ENCODE assay signal across 9 cellular contexts in genomic region chr12:49365542-49365941, GRCh38. TPM values are rescaled to one million over a fixed set of nuclear protein-coding genes. Genes with fewer than 3 reads are reported as not detected.
DNase-seq lines count a peak whose midpoint lies in the region; ATAC-seq, FAIRE-seq and TF ChIP-seq lines count a peak whose summit lies in the region.
"Had no signal": no experiment of that assay in that cellular context is flagged by ENCODE, and none has a peak within 500 bp of the region (broad histone marks: within the 10 kb centered on the region; RNA-seq: fewer than 3 reads in every experiment).

No MANE protein-coding gene starts in this region.

- no TSS peak for BruUV-seq in MCF 10A (replicated peaks; lab: Mats Ljungman, UMichigan)

- ATAC-seq in HG02610 (IDR thresholded peaks at IDR 0.05; ENCODE audit: unreplicated experiment) = no peak

- POLR2A ChIA-PET in MCF 10A (lab: Yijun Ruan, JAX) = interaction anchor here (1.2 to 4.0 kb wide), 8 partner anchors 43 to 257 kb away, joined by 3 to 57 read pairs (median 11); partner anchors contain the start of genes TROAP, TUBA1B and TUBA1C

- H3K27ac Mint-ChIP-seq in MCF 10A (ENCODE audit: low read depth, unreplicated experiment) (peak overlapping the region; percentile 33), type B pancreatic cell (no peak overlapping the region)

- H3K36me3 Mint-ChIP-seq in MCF 10A (ENCODE audit: insufficient read depth, unreplicated experiment) (peaks cover 3% of the 10 kb centered on the region), type B pancreatic cell (no peaks in the 10 kb centered on the region)

- peaks cover 24% of the 10 kb centered on the region for H3K4me1 Mint-ChIP-seq in MCF 10A (ENCODE audit: insufficient read depth, unreplicated experiment)
- peaks cover 20% of the 10 kb centered on the region for H3K4me1 Mint-ChIP-seq in type B pancreatic cell (ENCODE audit: unreplicated experiment)

- no peaks in the 10 kb centered on the region for H3K9me3 ChIP-seq in breast epithelium
- H3K9me3 ChIP-seq in SK-N-MC (ENCODE audit: low read depth, low read length) = no peaks in the 10 kb centered on the region
- H3K9me3 ChIP-seq in fibroblast of lung (ENCODE audit: control insufficient read depth, insufficient read depth, low read depth, low read length) = no peaks in the 10 kb centered on the region

- TF ChIP-seq CTCF in MCF 10A (IDR thresholded peaks at IDR 0.05; ENCODE audit: unreplicated experiment) = no peak
- TF ChIP-seq CTCF in breast epithelium (IDR thresholded peaks at IDR 0.05) = no peak
- no peak for TF ChIP-seq CTCF in fibroblast of lung (conservative IDR thresholded peaks at IDR 0.05 in 1 of 2, IDR thresholded peaks at IDR 0.05 in 1 of 2; ENCODE audit: low read depth in 1 of 2, low read length in 2 of 2)
- no peak for TF ChIP-seq CTCF in type B pancreatic cell (conservative IDR thresholded peaks at IDR 0.05)

- H3K4me3 ChIP-seq in breast epithelium = no peak overlapping the region
- 0 out of 2 replicates have a peak overlapping the region, but pooled peaks have one; percentile 20 for H3K4me3 ChIP-seq in SK-N-MC
- H3K4me3 ChIP-seq in fibroblast of lung (replicated peaks in 1 of 4; ENCODE audit: control extremely low read depth in 1 of 4, insufficient read depth in 1 of 4, low read depth in 3 of 4, low read length in 4 of 4) = peak overlapping the region in 1 of 4 experiments; percentile 87

- H2AFZ ChIP-seq in fibroblast of lung (ENCODE audit: low read length) = no peak overlapping the region

- H3K4me1 ChIP-seq in breast epithelium (no peaks in the 10 kb centered on the region), fibroblast of lung (ENCODE audit: control insufficient read depth, extremely low read depth, insufficient read depth, low read length) (peaks cover 6% of the 10 kb centered on the region)

- H3K4me2 ChIP-seq in fibroblast of lung (ENCODE audit: extremely low read depth, insufficient read depth, low read length) = no peak overlapping the region

- H3K27me3 ChIP-seq in breast epithelium (no peaks in the 10 kb centered on the region), fibroblast of lung (ENCODE audit: control insufficient read depth, insufficient read depth, low read length) (no peaks in the 10 kb centered on the region)

- H3K27me3 Mint-ChIP-seq in MCF 10A (ENCODE audit: insufficient read depth, unreplicated experiment) = no peaks in the 10 kb centered on the region
- no peaks in the 10 kb centered on the region for H3K27me3 Mint-ChIP-seq in type B pancreatic cell

- H3K36me3 ChIP-seq in breast epithelium (no peaks in the 10 kb centered on the region), SK-N-MC (ENCODE audit: insufficient read depth, low read length) (peaks cover 5% of the 10 kb centered on the region; the same call in 1 of the 2 replicates), fibroblast of lung (ENCODE audit: control insufficient read depth, insufficient read depth, low read length) (peaks cover under 1% of the 10 kb centered on the region)

- H3K9me3 Mint-ChIP-seq in MCF 10A (ENCODE audit: unreplicated experiment) (no peaks in the 10 kb centered on the region), type B pancreatic cell (no peaks in the 10 kb centered on the region)

- CTCF ChIA-PET in MCF 10A (lab: Yijun Ruan, JAX) = interaction anchor here (0.5 to 4.2 kb wide), 8 partner anchors 8 to 551 kb away, joined by 3 to 30 read pairs (median 6); partner anchors contain the start of genes ARF3 and DNAJC22

- H3K9ac ChIP-seq in SK-N-MC (ENCODE audit: insufficient read length) (no peak overlapping the region), fibroblast of lung (ENCODE audit: insufficient read depth, low read length) (no peak overlapping the region)

- peaks cover 30% of the 10 kb centered on the region for H3K79me2 ChIP-seq in fibroblast of lung (ENCODE audit: control insufficient read depth, insufficient read depth, low read length)

- no peak for FAIRE-seq in HTR-8/SVneo (lab: Jason Lieb, UNC)

- no peak for TF ChIP-seq POLR2A in breast epithelium (IDR thresholded peaks at IDR 0.05)

- DNase-seq in MCF 10A (ENCODE audit: unreplicated experiment) (peak; percentile 74), breast epithelium (ENCODE audit: low spot score in 2 of 2) (no peak), SK-N-MC (ENCODE audit: low read depth, low spot score) (no peak), fibroblast of lung (ENCODE audit: low read depth in 2 of 2) (peak; percentile 70 to 93), type B pancreatic cell (ENCODE audit: extremely low spot score, unreplicated experiment) (no peak), NCI-H1092 treated with DMSO at 0.1 percent for 48 hours (lab: John Stamatoyannopoulos, UW) (no peak), HTR-8/SVneo (ENCODE audit: insufficient read length, low spot score) (no peak)
- DNase-seq: T-helper 9 cell had no signal

- H4K20me1 ChIP-seq in fibroblast of lung (ENCODE audit: control insufficient read depth, extremely low read depth, insufficient read depth, low read length) = no peaks in the 10 kb centered on the region

- no peak overlapping the region for H3K27ac ChIP-seq in breast epithelium
- H3K27ac ChIP-seq in SK-N-MC = no peak overlapping the region
- H3K27ac ChIP-seq in fibroblast of lung (ENCODE audit: insufficient read depth, low read length) = no peak overlapping the region

- intact Hi-C loops in MCF 10A (cut with micrococcal nuclease) = no loop called here
- intact Hi-C loops in breast epithelium (cut with DNase I; ENCODE audit: low total_unique reads) = no loop called here

- H3K4me3 Mint-ChIP-seq in MCF 10A (ENCODE audit: unreplicated experiment) = peak overlapping the region; percentile 80
- H3K4me3 Mint-ChIP-seq in type B pancreatic cell = peak overlapping the region; percentile 95

RNA-seq across cellular contexts. Expression of gene SPATS2, which starts 1.7 kb away (rescaled TPM):
- total RNA-seq in MCF 10A (2022) (21.0 and 26.0 TPM in 2 replicates), breast epithelium (10 to 100 TPM; 13.8 to 24.0 (median 22.0) TPM), fibroblast of lung (14.1 and 22.1 TPM in 2 replicates), type B pancreatic cell (ENCODE audit: low replicate concordance) (32.0 and 40.3 TPM in 2 replicates)
- 33.2 and 43.6 TPM in 2 replicates for polyA plus RNA-seq in fibroblast of lung
- polyA plus RNA-seq in fibroblast of lung (2012) = 22.5 and 23.7 TPM in 2 replicates
- polyA minus RNA-seq in fibroblast of lung (ENCODE audit: low replicate concordance) = 41.3 and 84.8 TPM in 2 replicates

RNA-seq across cellular contexts. Expression of gene DNAJC22, which starts 18.9 kb away (rescaled TPM):
- total RNA-seq in MCF 10A (2022) (0.25 and 0.33 TPM in 2 replicates), breast epithelium (1 to 10 TPM in 2 of 3 donors, not detected in 1; 3.6 to 5.0 TPM), fibroblast of lung (4.6 and 4.8 TPM in 2 replicates), type B pancreatic cell (ENCODE audit: low replicate concordance) (3.6 and 5.0 TPM in 2 replicates)
- polyA plus RNA-seq in fibroblast of lung = 2.4 and 5.7 TPM in 2 replicates
- polyA plus RNA-seq in fibroblast of lung (2012) = 2.5 and 4.6 TPM in 2 replicates
- polyA minus RNA-seq in fibroblast of lung (ENCODE audit: low replicate concordance) = 2.1 and 8.0 TPM in 2 replicates

RNA-seq across cellular contexts. Expression of gene C1QL4, which starts 28.6 kb away (rescaled TPM):
- total RNA-seq in MCF 10A (2022) = 0.20 TPM in 1 of 2 replicates, not detected in the other
- under 1 TPM in 2 of 3 donors, not detected in 1; 0.33 to 0.44 TPM for total RNA-seq in breast epithelium
- 0.17 TPM in 1 of 2 replicates, not detected in the other for total RNA-seq in fibroblast of lung
- polyA plus RNA-seq in fibroblast of lung = 0.10 TPM in 1 of 2 replicates, not detected in the other
- polyA plus RNA-seq in fibroblast of lung (2012) = 0.08 and 0.56 TPM in 2 replicates
- not detected in 2 replicates for polyA minus RNA-seq in fibroblast of lung (ENCODE audit: low replicate concordance)
- total RNA-seq in type B pancreatic cell (ENCODE audit: low replicate concordance) = 0.17 and 1.2 TPM in 2 replicates

RNA-seq across cellular contexts. Expression of gene TROAP, which starts 42.5 kb away (rescaled TPM):
- total RNA-seq in MCF 10A (2022) (30.8 and 41.9 TPM in 2 replicates), breast epithelium (1 to 10 TPM in 1 of 3 donors, under 1 TPM in 2; 0.29 to 1.8 (median 0.66) TPM), fibroblast of lung (0.51 and 6.3 TPM in 2 replicates), type B pancreatic cell (ENCODE audit: low replicate concordance) (21.7 and 66.3 TPM in 2 replicates)
- polyA plus RNA-seq in fibroblast of lung = 4.8 and 22.4 TPM in 2 replicates
- 8.0 and 26.6 TPM in 2 replicates for polyA plus RNA-seq in fibroblast of lung (2012)
- 20.1 and 62.8 TPM in 2 replicates for polyA minus RNA-seq in fibroblast of lung (ENCODE audit: low replicate concordance)

Comparison
In these comparisons a context has a peak if more than half of its experiments do, and no peak if none do; other contexts are left out.
1. DNase-seq: peak in MCF 10A (single experiment) and fibroblast of lung (2 of 2); none in breast epithelium (0 of 2), SK-N-MC (single experiment), type B pancreatic cell (single experiment), NCI-H1092 treated with DMSO at 0.1 percent for 48 hours (single experiment) and HTR-8/SVneo (single experiment).